In genomic region chr9:86626802-86627201, GRCh38 we compare ENCODE assay signal across 26 cellular contexts.
"Had no signal": no experiment of that assay in that cellular context is flagged by ENCODE, and none has a peak within 500 bp of the region (broad histone marks: within the 10 kb centered on the region; RNA-seq: fewer than 3 reads in every experiment).

No MANE protein-coding gene starts in this region.

- H3K27me3 Mint-ChIP-seq: activated CD4-positive, alpha-beta memory T cell treated with anti-CD3 and anti-CD28 coated beads for 36 hours; activated CD4-positive, alpha-beta T cell treated with anti-CD3 and anti-CD28 coated beads, Interleukin-2, amount 10 ng/mL, durations not matched to agents 7 days and 5 days; activated naive CD8-positive, alpha-beta T cell had no signal

- H3K27ac Mint-ChIP-seq: activated CD4-positive, alpha-beta memory T cell treated with anti-CD3 and anti-CD28 coated beads for 36 hours; activated CD4-positive, alpha-beta T cell treated with anti-CD3 and anti-CD28 coated beads, Interleukin-2, amount 10 ng/mL, durations not matched to agents 7 days and 5 days; activated naive CD4-positive, alpha-beta T cell treated with anti-CD3 and anti-CD28 coated beads for 36 hours; activated naive CD8-positive, alpha-beta T cell; T-helper 17 cell had no signal

- H3K4me3 Mint-ChIP-seq: activated CD4-positive, alpha-beta memory T cell treated with anti-CD3 and anti-CD28 coated beads for 36 hours; activated CD4-positive, alpha-beta T cell treated with anti-CD3 and anti-CD28 coated beads, Interleukin-2, amount 10 ng/mL, durations not matched to agents 7 days and 5 days; activated naive CD4-positive, alpha-beta T cell treated with anti-CD3 and anti-CD28 coated beads for 36 hours; activated naive CD8-positive, alpha-beta T cell; activated T-cell treated with anti-CD3 and anti-CD28 coated beads, Interleukin-2, amount 50 U/mL, for 4 hours; T-helper 17 cell had no signal

- H3K9me3 Mint-ChIP-seq: activated CD4-positive, alpha-beta memory T cell treated with anti-CD3 and anti-CD28 coated beads for 36 hours; activated CD4-positive, alpha-beta T cell treated with anti-CD3 and anti-CD28 coated beads, Interleukin-2, amount 10 ng/mL, durations not matched to agents 7 days and 5 days; activated naive CD4-positive, alpha-beta T cell treated with anti-CD3 and anti-CD28 coated beads for 36 hours; activated T-cell treated with anti-CD3 and anti-CD28 coated beads, Interleukin-2, amount 50 U/mL, for 4 hours had no signal

- DNase-seq: activated CD4-positive, alpha-beta memory T cell treated with anti-CD3 and anti-CD28 coated beads for 36 hours; activated CD4-positive, alpha-beta T cell treated with anti-CD3 and anti-CD28 coated beads, Interleukin-2, amount 10 ng/mL, durations not matched to agents 7 days and 5 days; activated CD4-positive, CD25-positive, alpha-beta regulatory T cell; activated CD8-positive, alpha-beta memory T cell treated with anti-CD3 and anti-CD28 coated beads for 24 hours; activated gamma-delta T cell; activated naive CD4-positive, alpha-beta T cell treated with anti-CD3 and anti-CD28 coated beads for 36 hours; activated T-cell treated with anti-CD3 and anti-CD28 coated beads, Interleukin-2, amount 50 U/mL, for 4 hours; amygdala; brain microvascular endothelial cell; Karpas-422; NCI-H1105 treated with DMSO at 0.1 percent for 48 hours; NCI-H1436 treated with DMSO at 0.1 percent for 48 hours; NCI-H187; NCI-H2081; NCI-H446; NCI-H524; NCI-H748 treated with DMSO at 0.1 percent for 48 hours; OCI-M1; RPMI8226; T-helper 17 cell; T-helper 9 cell had no signal

- H3K27me3 ChIP-seq: brain microvascular endothelial cell, cardiac muscle cell had no signal

- H3K4me3 ChIP-seq: cardiac muscle cell, K562 had no signal

- ATAC-seq: activated T-cell treated with anti-CD3 and anti-CD28 coated beads, Interleukin-2, amount 50 U/mL, for 4 hours; K562; Panc1; Right ventricle myocardium inferior; T-helper 17 cell had no signal

- H3K4me1 Mint-ChIP-seq: activated CD4-positive, alpha-beta T cell treated with anti-CD3 and anti-CD28 coated beads, Interleukin-2, amount 10 ng/mL, durations not matched to agents 7 days and 5 days; T-helper 17 cell had no signal

- H3K36me3 ChIP-seq: brain microvascular endothelial cell, cardiac muscle cell had no signal

- H3K27ac ChIP-seq: brain microvascular endothelial cell, cardiac muscle cell had no signal

- H3K36me3 Mint-ChIP-seq: activated CD4-positive, alpha-beta memory T cell treated with anti-CD3 and anti-CD28 coated beads for 36 hours; activated naive CD8-positive, alpha-beta T cell had no signal
